Comparison of ENCODE assay signal across 2 cellular contexts in genomic region chr5:697303-697702, GRCh38. TPM values are rescaled to one million over a fixed set of nuclear protein-coding genes. Genes with fewer than 3 reads are reported as not detected.
"Had no signal": no experiment of that assay in that cellular context is flagged by ENCODE, and none has a peak within 500 bp of the region (broad histone marks: within the 10 kb centered on the region; RNA-seq: fewer than 3 reads in every experiment).

No MANE protein-coding gene starts in this region.

RNA-seq across cellular contexts. Expression of gene TPPP, which starts 4.2 kb away (rescaled TPM):
- total RNA-seq: OCI-LY7, SJSA1 had no signal
